Comparison of ENCODE assay signal across 8 cellular contexts in genomic region chr10:88897019-88897853, GRCh38. TPM values are rescaled to one million over a fixed set of nuclear protein-coding genes. Genes with fewer than 3 reads are reported as not detected.
DNase-seq lines count a peak whose midpoint lies in the region; ATAC-seq and TF ChIP-seq lines count a peak whose summit lies in the region.

No MANE protein-coding gene starts in this region.

- H3K27me3 Mint-ChIP-seq in naive thymus-derived CD4-positive, alpha-beta T cell: no peaks in the 10 kb centered on the region

- peak overlapping the region in 7 of 10 donors; percentile 2 to 43 (median 31) for H3K4me3 Mint-ChIP-seq in naive thymus-derived CD4-positive, alpha-beta T cell

- peaks cover 46% of the 10 kb centered on the region for H3K4me1 ChIP-seq in Loucy (ENCODE audit: insufficient read depth, low read length, poor library complexity, severe bottlenecking)
- peaks cover 35 to 81% of the 10 kb centered on the region in 2 donors for H3K4me1 ChIP-seq in adrenal gland (replicated peaks in 1 of 2)
- H3K4me1 ChIP-seq in naive thymus-derived CD4-positive, alpha-beta T cell (ENCODE audit: control insufficient read depth in 2 of 2, insufficient read depth in 2 of 2, low read length in 2 of 2): peaks cover 16 to 26% of the 10 kb centered on the region in 2 donors

- no peak overlapping the region for H2AFZ ChIP-seq in Loucy (ENCODE audit: low read length)

- H3K27ac ChIP-seq in adrenal gland: peak overlapping the region in 4 of 5 donors; percentile 71 to 85 (median 76)
- H3K27ac ChIP-seq in naive thymus-derived CD4-positive, alpha-beta T cell (ENCODE audit: low read depth, low read length): no peak overlapping the region

- H3K9me3 Mint-ChIP-seq in naive thymus-derived CD4-positive, alpha-beta T cell: no peaks in the 10 kb centered on the region

- H3K36me3 ChIP-seq in Loucy (ENCODE audit: insufficient read depth, low read length) (peaks cover 49% of the 10 kb centered on the region; the same call in 1 of the 2 replicates), adrenal gland (replicated peaks in 1 of 2) (no peaks in the 10 kb centered on the region)
- H3K36me3 ChIP-seq in naive thymus-derived CD4-positive, alpha-beta T cell (ENCODE audit: control insufficient read depth in 2 of 3, insufficient read depth in 3 of 3, low read length in 3 of 3): peaks cover 3 to 16% (median 5%) of the 10 kb centered on the region in 3 experiments

- intact Hi-C loops in adrenal gland (cut with DNase I): no loop called here
- intact Hi-C loops in naive thymus-derived CD4-positive, alpha-beta T cell (cut with micrococcal nuclease): loop anchor here in 1 of 2 donors (2.0 kb wide), 1 partner anchor 16 kb away; the partner anchor contains the start of gene STAMBPL1

- H3K9ac ChIP-seq in Loucy (ENCODE audit: low read depth, low read length, poor library complexity, severe bottlenecking): no peak overlapping the region

- TF ChIP-seq CTCF in Loucy (conservative IDR thresholded peaks at IDR 0.05; ENCODE audit: low read length): no peak
- no peak for TF ChIP-seq CTCF in adrenal gland (IDR thresholded peaks at IDR 0.05)

- H3K9me3 ChIP-seq in Loucy (ENCODE audit: insufficient read depth, low read depth, low read length) (no peaks in the 10 kb centered on the region), adrenal gland (replicated peaks in 1 of 3) (no peaks in the 10 kb centered on the region)
- H3K9me3 ChIP-seq in naive thymus-derived CD4-positive, alpha-beta T cell (ENCODE audit: control insufficient read depth in 2 of 3, low read length in 3 of 3): no peaks in the 10 kb centered on the region

- WGBS in adrenal gland, 4 donors: 24 to 41% (median 31%) methylated on average over 7 to 8 of the region's 8 CpGs

- peak in 1 of 2 donors; percentile 33 for TF ChIP-seq POLR2A in adrenal gland (IDR thresholded peaks at IDR 0.05)

- H3F3A ChIP-seq in Loucy (ENCODE audit: low read depth): no peaks in the 10 kb centered on the region

- peaks cover 65% of the 10 kb centered on the region for H4K20me1 ChIP-seq in Loucy (ENCODE audit: insufficient read depth, low read length, poor library complexity, severe bottlenecking)

- DNase-seq in AG20443 (ENCODE audit: low spot score): peak; percentile 41
- peak in 4 of 7 donors; percentile 34 to 51 (median 50) for DNase-seq in adrenal gland
- no peak for DNase-seq in naive thymus-derived CD4-positive, alpha-beta T cell
- no peak for DNase-seq in KG1 (lab: John Stamatoyannopoulos, UW)
- no peak for DNase-seq in NCI-H1930 (lab: John Stamatoyannopoulos, UW)
- DNase-seq in KBM-7: no peak

- CTCF ChIA-PET in naive thymus-derived CD4-positive, alpha-beta T cell (lab: Charles Lee): interaction anchor here (0.6 to 1.1 kb wide), 3 partner anchors 16 to 61 kb away, joined by 3 to 6 read pairs (median 3); no protein-coding TSS in a partner anchor

- in situ Hi-C loops in KBM-7 (cut with MboI; ENCODE audit: low pct_unique_long_range_greater_than_20kb, low sequenced_read_pairs): no loop called here

- H3K27me3 ChIP-seq in Loucy (ENCODE audit: insufficient read depth, low read length, poor library complexity, severe bottlenecking) (no peaks in the 10 kb centered on the region), adrenal gland (no peaks in the 10 kb centered on the region)
- no peaks in the 10 kb centered on the region for H3K27me3 ChIP-seq in naive thymus-derived CD4-positive, alpha-beta T cell (ENCODE audit: control insufficient read depth in 2 of 2, insufficient read depth in 2 of 2, low read length in 2 of 2)

- H3K36me3 Mint-ChIP-seq in naive thymus-derived CD4-positive, alpha-beta T cell: peaks cover 0 to 30% (median 27%) of the 10 kb centered on the region in 5 donors

- H3K27ac Mint-ChIP-seq in naive thymus-derived CD4-positive, alpha-beta T cell: peak overlapping the region in 7 of 9 donors; percentile 9 to 84 (median 43)

- peaks cover 78% of the 10 kb centered on the region for H3K79me2 ChIP-seq in Loucy (ENCODE audit: insufficient read depth, low read length)

- no peak overlapping the region for H3K4me3 ChIP-seq in Loucy (ENCODE audit: low read length, poor library complexity, severe bottlenecking)
- no peak overlapping the region for H3K4me3 ChIP-seq in adrenal gland
- no peak overlapping the region for H3K4me3 ChIP-seq in naive thymus-derived CD4-positive, alpha-beta T cell (ENCODE audit: low read length)

- peak overlapping the region; percentile 44 for H3K4me2 ChIP-seq in Loucy (ENCODE audit: low read depth, low read length, poor library complexity, severe bottlenecking)

- H3K4me1 Mint-ChIP-seq in naive thymus-derived CD4-positive, alpha-beta T cell: peaks cover 29 to 80% (median 65%) of the 10 kb centered on the region in 7 donors

- POLR2A ChIA-PET in naive thymus-derived CD4-positive, alpha-beta T cell (lab: Charles Lee): interaction anchor here (1.1 kb wide), 1 partner anchor 11 kb away, joined by 4 read pairs; no protein-coding TSS in a partner anchor

- no peak for ATAC-seq in naive thymus-derived CD4-positive, alpha-beta T cell
- ATAC-seq in HG02678 (IDR thresholded peaks at IDR 0.05; ENCODE audit: unreplicated experiment): no peak

- H3K9me2 ChIP-seq in Loucy (replicated peaks; ENCODE audit: low read depth, low read length): no peaks in the 10 kb centered on the region

RNA-seq across cellular contexts. Expression of gene STAMBPL1, which starts 17.2 kb away (rescaled TPM):
- total RNA-seq in adrenal gland: 100 to 1,000 TPM in 1 of 8 donors, 10 to 100 TPM in 7; 11.0 to 108 (median 57.4) TPM
- polyA plus RNA-seq in adrenal gland: 10 to 100 TPM; 22.0 to 49.2 (median 27.0) TPM
- 10 to 100 TPM; 29.5 to 57.7 (median 38.9) TPM for total RNA-seq in naive thymus-derived CD4-positive, alpha-beta T cell
- polyA plus RNA-seq in naive thymus-derived CD4-positive, alpha-beta T cell: 10 to 100 TPM; 12.5 to 13.0 TPM

RNA-seq across cellular contexts. Expression of gene ANKRD22, which starts 45.6 kb away (rescaled TPM):
- 1 to 10 TPM in 1 of 8 donors, under 1 TPM in 3, not detected in 4; 0.36 to 2.0 (median 0.53) TPM for total RNA-seq in adrenal gland
- 1 to 10 TPM in 1 of 3 donors, under 1 TPM in 2; 0.29 to 1.9 (median 0.37) TPM for polyA plus RNA-seq in adrenal gland
- under 1 TPM in 4 of 5 experiments, not detected in 1; 0.32 to 0.59 (median 0.40) TPM for total RNA-seq in naive thymus-derived CD4-positive, alpha-beta T cell
- polyA plus RNA-seq in naive thymus-derived CD4-positive, alpha-beta T cell: 1 to 10 TPM in 1 of 2 donors, under 1 TPM in 1; 0.54 to 1.2 TPM

RNA-seq across cellular contexts. Expression of gene ACTA2, which starts 55.3 kb away (rescaled TPM):
- 100 to 1,000 TPM in 6 of 8 donors, 10 to 100 TPM in 2; 94.3 to 529 (median 365) TPM for total RNA-seq in adrenal gland
- 100 to 1,000 TPM; 135 to 357 (median 298) TPM for polyA plus RNA-seq in adrenal gland
- total RNA-seq in naive thymus-derived CD4-positive, alpha-beta T cell: 10 to 100 TPM in 1 of 5 experiments, 1 to 10 TPM in 3, under 1 TPM in 1; 0.56 to 12.0 (median 1.3) TPM
- 1 to 10 TPM in 1 of 2 donors, under 1 TPM in 1; 0.92 to 2.2 TPM for polyA plus RNA-seq in naive thymus-derived CD4-positive, alpha-beta T cell

Comparison
In these comparisons a context has a peak if more than half of its experiments do, and no peak if none do; other contexts are left out.
1. DNase-seq: peak in AG20443 (single experiment) and adrenal gland (4 of 7); none in naive thymus-derived CD4-positive, alpha-beta T cell (0 of 9), KG1 (single experiment), NCI-H1930 (0 of 2) and KBM-7 (single experiment).
2. RNA of gene ACTA2, which starts 55.3 kb away (total RNA-seq): 94.3 to 529 TPM in adrenal gland; 0.56 to 12.0 TPM in naive thymus-derived CD4-positive, alpha-beta T cell; every median in the first group is over 4 times any median in the second.